Comparison of ENCODE assay signal across 17 cellular contexts in genomic region chr9:126532019-126532462, GRCh38.
DNase-seq lines count a peak whose midpoint lies in the region; ATAC-seq and TF ChIP-seq lines count a peak whose summit lies in the region.
"Had no signal": no experiment of that assay in that cellular context is flagged by ENCODE, and none has a peak within 500 bp of the region (broad histone marks: within the 10 kb centered on the region; RNA-seq: fewer than 3 reads in every experiment).

No MANE protein-coding gene starts in this region.

- peaks cover 7% of the 10 kb centered on the region for H3K27me3 Mint-ChIP-seq in glutamatergic neuron (ENCODE audit: unreplicated experiment)
- H3K27me3 Mint-ChIP-seq in T-helper 2 cell treated with Interferon-gamma antibody and Interleukin-4, amounts not matched to agents 5 μg/mL and 100 μg/mL, for 36 hours (ENCODE audit: low read depth), result peaks cover 45% of the 10 kb centered on the region

- DNase-seq in EH (ENCODE audit: low read depth) (peak; percentile 49), glutamatergic neuron (peak; percentile 74), osteoblast (ENCODE audit: insufficient read length, low spot score, missing footprints) (peak; percentile 51), NCI-H187 treated with DMSO at 0.1 percent for 48 hours (lab: John Stamatoyannopoulos, UW) (no peak)
- no peak for DNase-seq in stimulated activated effector memory CD8-positive, alpha-beta T cell treated with anti-CD3 and anti-CD28 coated beads, Interleukin-12 subunit alpha, Interleukin-12 subunit beta, amount 100 ng/mL, for 72 hours (ENCODE audit: low spot score in 2 of 2)
- no peak for DNase-seq in T-helper 2 cell treated with Interferon-gamma antibody and Interleukin-4, amounts not matched to agents 5 μg/mL and 100 μg/mL, for 36 hours (ENCODE audit: low spot score)
- no peak for DNase-seq in activated naive CD4-positive, alpha-beta T cell (lab: John Stamatoyannopoulos, UW)
- DNase-seq: activated naive CD8-positive, alpha-beta T cell treated with anti-CD3 and anti-CD28 coated beads for 36 hours; DND-41; NCI-H1092 treated with DMSO at 0.1 percent for 48 hours; NCI-H345; OCI-M1; tibial artery had no signal

- H3K4me3 ChIP-seq in osteoblast (ENCODE audit: insufficient read depth, low read length), result no peak overlapping the region
- H3K4me3 ChIP-seq: BLaER1, ovary, tibial artery had no signal

- no peaks in the 10 kb centered on the region for H3K36me3 Mint-ChIP-seq in glutamatergic neuron (ENCODE audit: unreplicated experiment)
- peaks cover 6% of the 10 kb centered on the region for H3K36me3 Mint-ChIP-seq in stimulated activated effector memory CD8-positive, alpha-beta T cell treated with anti-CD3 and anti-CD28 coated beads, Interleukin-12 subunit alpha, Interleukin-12 subunit beta, amount 100 ng/mL, for 72 hours
- no peaks in the 10 kb centered on the region for H3K36me3 Mint-ChIP-seq in T-helper 2 cell treated with Interferon-gamma antibody and Interleukin-4, amounts not matched to agents 5 μg/mL and 100 μg/mL, for 36 hours (ENCODE audit: low read depth)
- H3K36me3 Mint-ChIP-seq: activated naive CD8-positive, alpha-beta T cell treated with anti-CD3 and anti-CD28 coated beads for 36 hours had no signal

- no peaks in the 10 kb centered on the region for H3K4me1 ChIP-seq in osteoblast (ENCODE audit: insufficient read depth, low read length)
- H3K4me1 ChIP-seq: tibial artery had no signal

- H3K4me3 Mint-ChIP-seq in glutamatergic neuron (ENCODE audit: unreplicated experiment), result peak overlapping the region; percentile 46
- H3K4me3 Mint-ChIP-seq in stimulated activated effector memory CD8-positive, alpha-beta T cell treated with anti-CD3 and anti-CD28 coated beads, Interleukin-12 subunit alpha, Interleukin-12 subunit beta, amount 100 ng/mL, for 72 hours, result no peak overlapping the region
- no peak overlapping the region for H3K4me3 Mint-ChIP-seq in T-helper 2 cell treated with Interferon-gamma antibody and Interleukin-4, amounts not matched to agents 5 μg/mL and 100 μg/mL, for 36 hours
- H3K4me3 Mint-ChIP-seq: activated naive CD8-positive, alpha-beta T cell treated with anti-CD3 and anti-CD28 coated beads for 36 hours; central memory CD8-positive, alpha-beta T cell had no signal

- H4K20me1 ChIP-seq in osteoblast (ENCODE audit: insufficient read depth, low read length), result no peaks in the 10 kb centered on the region
- H4K20me1 ChIP-seq: BLaER1 had no signal

- H3K4me1 Mint-ChIP-seq in glutamatergic neuron (ENCODE audit: low read depth, unreplicated experiment), result peaks cover 46% of the 10 kb centered on the region
- no peaks in the 10 kb centered on the region for H3K4me1 Mint-ChIP-seq in stimulated activated effector memory CD8-positive, alpha-beta T cell treated with anti-CD3 and anti-CD28 coated beads, Interleukin-12 subunit alpha, Interleukin-12 subunit beta, amount 100 ng/mL, for 72 hours
- H3K4me1 Mint-ChIP-seq in T-helper 2 cell treated with Interferon-gamma antibody and Interleukin-4, amounts not matched to agents 5 μg/mL and 100 μg/mL, for 36 hours (ENCODE audit: low read depth), result no peaks in the 10 kb centered on the region
- H3K4me1 Mint-ChIP-seq: activated naive CD8-positive, alpha-beta T cell treated with anti-CD3 and anti-CD28 coated beads for 36 hours; central memory CD8-positive, alpha-beta T cell had no signal

- H3K27me3 ChIP-seq in osteoblast (ENCODE audit: insufficient read depth, low read length), result peaks cover 83% of the 10 kb centered on the region
- H3K27me3 ChIP-seq: BLaER1, ovary had no signal

- H3K79me2 ChIP-seq in osteoblast (ENCODE audit: insufficient read depth, low read length), result no peaks in the 10 kb centered on the region

- H3K36me3 ChIP-seq in osteoblast (ENCODE audit: insufficient read depth, low read length), result no peaks in the 10 kb centered on the region
- H3K36me3 ChIP-seq: BLaER1, ovary, tibial artery had no signal

- peaks cover 12% of the 10 kb centered on the region for H3K9me3 Mint-ChIP-seq in glutamatergic neuron (ENCODE audit: unreplicated experiment)
- H3K9me3 Mint-ChIP-seq in stimulated activated effector memory CD8-positive, alpha-beta T cell treated with anti-CD3 and anti-CD28 coated beads, Interleukin-12 subunit alpha, Interleukin-12 subunit beta, amount 100 ng/mL, for 72 hours, result no peaks in the 10 kb centered on the region
- no peaks in the 10 kb centered on the region for H3K9me3 Mint-ChIP-seq in T-helper 2 cell treated with Interferon-gamma antibody and Interleukin-4, amounts not matched to agents 5 μg/mL and 100 μg/mL, for 36 hours
- H3K9me3 Mint-ChIP-seq: activated naive CD8-positive, alpha-beta T cell treated with anti-CD3 and anti-CD28 coated beads for 36 hours; central memory CD8-positive, alpha-beta T cell had no signal

- no peak for TF ChIP-seq CTCF in glutamatergic neuron (IDR thresholded peaks at IDR 0.05; ENCODE audit: partially characterized antibody, unreplicated experiment)
- no peak for TF ChIP-seq CTCF in osteoblast (IDR thresholded peaks at IDR 0.05; ENCODE audit: extremely low read depth, low read depth, low read length)

- peak overlapping the region; percentile 84 for H3K27ac Mint-ChIP-seq in glutamatergic neuron (ENCODE audit: unreplicated experiment)
- no peak overlapping the region for H3K27ac Mint-ChIP-seq in stimulated activated effector memory CD8-positive, alpha-beta T cell treated with anti-CD3 and anti-CD28 coated beads, Interleukin-12 subunit alpha, Interleukin-12 subunit beta, amount 100 ng/mL, for 72 hours
- H3K27ac Mint-ChIP-seq in T-helper 2 cell treated with Interferon-gamma antibody and Interleukin-4, amounts not matched to agents 5 μg/mL and 100 μg/mL, for 36 hours, result no peak overlapping the region
- H3K27ac Mint-ChIP-seq: activated naive CD8-positive, alpha-beta T cell treated with anti-CD3 and anti-CD28 coated beads for 36 hours had no signal

- H3K9me3 ChIP-seq in osteoblast (ENCODE audit: low read depth, low read length), result no peaks in the 10 kb centered on the region
- H3K9me3 ChIP-seq: BLaER1, ovary, tibial artery had no signal

- no peak overlapping the region for H3K27ac ChIP-seq in osteoblast (ENCODE audit: low read depth, low read length)
- H3K27ac ChIP-seq: BLaER1, ovary, tibial artery had no signal

- H2AFZ ChIP-seq in osteoblast (ENCODE audit: low read length), result no peak overlapping the region

- ATAC-seq in SK-N-SH treated with all-trans-retinoic acid at 6 μM for 48 hours, result no peak
- ATAC-seq in stimulated activated effector memory CD8-positive, alpha-beta T cell treated with anti-CD3 and anti-CD28 coated beads, Interleukin-12 subunit alpha, Interleukin-12 subunit beta, amount 100 ng/mL, for 72 hours, result no peak

- no peak overlapping the region for H3K4me2 ChIP-seq in osteoblast (ENCODE audit: insufficient read depth, low read length)
- H3K4me2 ChIP-seq: BLaER1 had no signal

TF ChIP-seq in SK-N-SH treated with all-trans-retinoic acid at 6 μM for 48 hours, 23 proteins besides CTCF, POLR2A, EP300 and RAD21:
- TF ChIP-seq RARB (CRISPR knock-in tag; IDR thresholded peaks at IDR 0.05) (no peak), GLIS3 (CRISPR knock-in tag; IDR thresholded peaks at IDR 0.05) (no peak), ZFP3 (CRISPR knock-in tag; IDR thresholded peaks at IDR 0.05) (no peak), ESRRG (CRISPR knock-in tag; IDR thresholded peaks at IDR 0.05) (no peak), TSHZ2 (CRISPR knock-in tag; IDR thresholded peaks at IDR 0.05) (no peak), PPARA (CRISPR knock-in tag; IDR thresholded peaks at IDR 0.05; ENCODE audit: borderline replicate concordance) (no peak), TCF4 (CRISPR knock-in tag; IDR thresholded peaks at IDR 0.05; ENCODE audit: borderline replicate concordance) (peak; percentile 63; the same call in 1 of the 2 replicates), ZFP30 (CRISPR knock-in tag; IDR thresholded peaks at IDR 0.05) (no peak)

Comparison
In these comparisons a context has a peak if more than half of its experiments do, and no peak if none do; other contexts are left out.
1. DNase-seq: peak in EH (single experiment), glutamatergic neuron (single experiment) and osteoblast (single experiment); none in stimulated activated effector memory CD8-positive, alpha-beta T cell treated with anti-CD3 and anti-CD28 coated beads, Interleukin-12 subunit alpha, Interleukin-12 subunit beta, amount 100 ng/mL, for 72 hours (0 of 2), T-helper 2 cell treated with Interferon-gamma antibody and Interleukin-4, amounts not matched to agents 5 μg/mL and 100 μg/mL, for 36 hours (single experiment), NCI-H187 treated with DMSO at 0.1 percent for 48 hours (single experiment) and activated naive CD4-positive, alpha-beta T cell (0 of 4).